17 cellular contexts compared by ENCODE assay signal in genomic region chr1:11211925-11212587, GRCh38. TPM values are rescaled to one million over a fixed set of nuclear protein-coding genes. Genes with fewer than 3 reads are reported as not detected.
"Had no signal": no experiment of that assay in that cellular context is flagged by ENCODE, and none has a peak within 500 bp of the region (broad histone marks: within the 10 kb centered on the region; RNA-seq: fewer than 3 reads in every experiment).

No MANE protein-coding gene starts in this region.

- ATAC-seq: gastrocnemius medialis, left cardiac atrium had no signal

- H3K27ac Mint-ChIP-seq: activated naive CD8-positive, alpha-beta T cell treated with anti-CD3 and anti-CD28 coated beads for 36 hours; nephron had no signal

- H3K27me3 ChIP-seq: ascending aorta, gastrocnemius medialis, tibial nerve had no signal

- H3K27me3 Mint-ChIP-seq: activated naive CD8-positive, alpha-beta T cell treated with anti-CD3 and anti-CD28 coated beads for 36 hours had no signal

- H3K4me1 Mint-ChIP-seq: activated naive CD8-positive, alpha-beta T cell treated with anti-CD3 and anti-CD28 coated beads for 36 hours; nephron had no signal

- H3K4me3 Mint-ChIP-seq: activated naive CD8-positive, alpha-beta T cell treated with anti-CD3 and anti-CD28 coated beads for 36 hours; nephron had no signal

- H3K27ac ChIP-seq: ascending aorta, coronary artery, gastrocnemius medialis had no signal

- H3K9me3 Mint-ChIP-seq: activated naive CD8-positive, alpha-beta T cell treated with anti-CD3 and anti-CD28 coated beads for 36 hours; nephron had no signal

- H3K4me3 ChIP-seq: ascending aorta, coronary artery, gastrocnemius medialis, lung, tibial nerve had no signal

- H3K4me1 ChIP-seq: gastrocnemius medialis had no signal

- DNase-seq: activated CD4-positive, alpha-beta T cell treated with anti-CD3 and anti-CD28 coated beads, Interleukin-2, amount 50 U/mL, for 1 hour; activated CD4-positive, CD25-positive, alpha-beta regulatory T cell; activated naive CD8-positive, alpha-beta T cell treated with anti-CD3 and anti-CD28 coated beads for 36 hours; activated T-cell treated with anti-CD3 and anti-CD28 coated beads for 4 hours; effector CD8-positive, alpha-beta T cell; gastrocnemius medialis; left cardiac atrium; stimulated activated CD4-positive, alpha-beta T cell treated with anti-CD3 and anti-CD28 coated beads, Interleukin-15, amount 100 ng/mL, for 24 hours; stimulated activated CD4-positive, alpha-beta T cell treated with anti-CD3 and anti-CD28 coated beads, Interleukin-4, amount 100 ng/mL, for 4 hours had no signal

RNA-seq across cellular contexts. Expression of gene ANGPTL7, which starts 22.9 kb away (rescaled TPM):
- total RNA-seq: activated CD8-positive, alpha-beta memory T cell treated with anti-CD3 and anti-CD28 coated beads for 36 hours; activated naive CD8-positive, alpha-beta T cell treated with anti-CD3 and anti-CD28 coated beads for 36 hours; osteoblast; T-helper 2 cell treated with Interferon-gamma antibody and Interleukin-4, amounts not matched to agents 100 ng/mL and 5 ng/mL, for 36 hours had no signal
